In genomic region chr22:50481045-50481439, GRCh38 we compare ENCODE assay signal across 10 cellular contexts. TPM values are rescaled to one million over a fixed set of nuclear protein-coding genes. Genes with fewer than 3 reads are reported as not detected.
DNase-seq lines count a peak whose midpoint lies in the region; ATAC-seq and TF ChIP-seq lines count a peak whose summit lies in the region.
"Had no signal": no experiment of that assay in that cellular context is flagged by ENCODE, and none has a peak within 500 bp of the region (broad histone marks: within the 10 kb centered on the region; RNA-seq: fewer than 3 reads in every experiment).

No MANE protein-coding gene starts in this region.

- no peaks in the 10 kb centered on the region for H3K9me2 ChIP-seq in GM23338 (ENCODE audit: insufficient read depth)

- peak overlapping the region; percentile 73 for H3K9ac ChIP-seq in smooth muscle cell (ENCODE audit: low read depth)

- DNase-seq in GM23338 (ENCODE audit: low spot score) (peak; percentile 57), right cardiac atrium (peak in 2 of 3 donors; percentile 53 to 57), smooth muscle cell (lab: John Stamatoyannopoulos, UW; ENCODE audit: unreplicated experiment) (no peak), SIG-M5 treated with dmso at 0.1 percent for 504 hours (lab: John Stamatoyannopoulos, UW; ENCODE audit: unreplicated experiment) (no peak)
- DNase-seq: cortex of kidney, SHP77 treated with DMSO at 0.1 percent for 48 hours had no signal

- no peaks in the 10 kb centered on the region for H4K20me1 ChIP-seq in GM23338 (replicated peaks; ENCODE audit: insufficient read depth)
- no peaks in the 10 kb centered on the region for H4K20me1 ChIP-seq in smooth muscle cell (ENCODE audit: low read depth)

- WGBS in right cardiac atrium = 4% methylated on average over 45 of the region's 45 CpGs
- WGBS in smooth muscle cell (ENCODE audit: low lambda C conversion rate) = 5% methylated on average over 28 of the region's 45 CpGs

- peaks cover 36% of the 10 kb centered on the region for H3K27me3 Mint-ChIP-seq in GM23338 (ENCODE audit: insufficient read depth, low read depth, poor library complexity)

- H3K4me2 ChIP-seq in GM23338 (peak overlapping the region; percentile 87), smooth muscle cell (peak overlapping the region; percentile 88)

- H3K79me2 ChIP-seq in GM23338 (replicated peaks; ENCODE audit: insufficient read depth) (no peaks in the 10 kb centered on the region), smooth muscle cell (ENCODE audit: low read depth) (peaks cover 5% of the 10 kb centered on the region)

- H3K27ac ChIP-seq in GM23338 (ENCODE audit: low read depth) = no peak overlapping the region
- H3K27ac ChIP-seq in right cardiac atrium (ENCODE audit: low read length) = no peak overlapping the region
- no peak overlapping the region for H3K27ac ChIP-seq in smooth muscle cell (ENCODE audit: low read depth)

- TF ChIP-seq CTCF in GM23338 (conservative IDR thresholded peaks at IDR 0.05; ENCODE audit: low read depth in 2 of 2) = no peak
- no peak for TF ChIP-seq CTCF in WI38 (IDR thresholded peaks at IDR 0.05; ENCODE audit: low read depth, low read length)
- TF ChIP-seq CTCF in smooth muscle cell (IDR thresholded peaks at IDR 0.05; ENCODE audit: borderline replicate concordance, insufficient read depth, poor library complexity, severe bottlenecking) = no peak

- no peaks in the 10 kb centered on the region for H3K36me3 ChIP-seq in GM23338 (ENCODE audit: insufficient read depth)
- H3K36me3 ChIP-seq in smooth muscle cell (ENCODE audit: low read depth) = no peaks in the 10 kb centered on the region

- no peaks in the 10 kb centered on the region for H3K4me1 ChIP-seq in GM23338 (ENCODE audit: insufficient read depth)
- no peaks in the 10 kb centered on the region for H3K4me1 ChIP-seq in right cardiac atrium (ENCODE audit: control insufficient read depth, insufficient read depth, low read length)
- peaks cover 3% of the 10 kb centered on the region for H3K4me1 ChIP-seq in smooth muscle cell (ENCODE audit: low read depth)

- intact Hi-C loops in right cardiac atrium (cut with DNase I) = no loop called here

- H3K27me3 ChIP-seq in GM23338 (ENCODE audit: insufficient read depth) = peaks cover 23% of the 10 kb centered on the region
- H3K27me3 ChIP-seq in right cardiac atrium (ENCODE audit: control insufficient read depth, insufficient read depth) = no peaks in the 10 kb centered on the region
- H3K27me3 ChIP-seq in smooth muscle cell (ENCODE audit: low read depth) = no peaks in the 10 kb centered on the region

- ATAC-seq in GM23338 (peak; percentile 16), right cardiac atrium (peak in 1 of 2 donors; percentile 4), GM18519 (IDR thresholded peaks at IDR 0.05; ENCODE audit: low FRiP score, unreplicated experiment) (no peak), GM19328 (IDR thresholded peaks at IDR 0.05; ENCODE audit: unreplicated experiment) (no peak)

- H3K4me3 Mint-ChIP-seq in GM23338 = peak overlapping the region; percentile 75

- H3K9me3 ChIP-seq in right cardiac atrium (ENCODE audit: control insufficient read depth, low read length) = no peaks in the 10 kb centered on the region
- no peaks in the 10 kb centered on the region for H3K9me3 ChIP-seq in smooth muscle cell (replicated peaks; ENCODE audit: low read depth)

- H3K4me3 ChIP-seq in GM23338 (peak overlapping the region; percentile 79), WI38 (ENCODE audit: low read depth, low read length) (peak overlapping the region; percentile 64), right cardiac atrium (ENCODE audit: low read length) (peak overlapping the region; percentile 57), smooth muscle cell (peak overlapping the region; percentile 59)

- H3K9me3 Mint-ChIP-seq in GM23338 = no peaks in the 10 kb centered on the region; the same call in 2 of the 3 replicates

- H2AFZ ChIP-seq in GM23338 (peak overlapping the region; percentile 99), smooth muscle cell (ENCODE audit: low read depth) (peak overlapping the region; percentile 75)

- H3F3A ChIP-seq in GM23338 (replicated peaks; ENCODE audit: low read depth) (no peaks in the 10 kb centered on the region), smooth muscle cell (ENCODE audit: low read depth) (peaks cover 5% of the 10 kb centered on the region)

- H3K36me3 Mint-ChIP-seq in GM23338 (ENCODE audit: low read depth) = 0 out of 3 replicates have a peak, but pooled peaks cover 3% of the 10 kb centered on the region

- no peak overlapping the region for H3K27ac Mint-ChIP-seq in GM23338

- H3K4me1 Mint-ChIP-seq in GM23338 = peaks cover 10% of the 10 kb centered on the region; the same call in 2 of the 3 replicates

TF ChIP-seq in GM23338, 12 proteins besides CTCF, POLR2A, EP300 and RAD21:
- TF ChIP-seq EZH2 (IDR thresholded peaks at IDR 0.05; ENCODE audit: low read depth, unreplicated experiment) (peak; percentile 44), NANOG (IDR thresholded peaks at IDR 0.05; ENCODE audit: borderline replicate concordance) (no peak)

RNA-seq across cellular contexts. Expression of gene ADM2, which starts 0.3 kb away (rescaled TPM):
- total RNA-seq in GM23338 (2014; rRNA removed; shearing (Covaris generic)) = 7.1 and 12.8 TPM in 2 replicates
- polyA plus RNA-seq in GM23338 (2016; fragmentation: Nextera tagmentation; extraction: Ambion mirVana) (3.3 and 3.5 TPM in 2 replicates), right cardiac atrium (0.05 TPM), smooth muscle cell (15.8 and 16.9 TPM in 2 replicates)
- total RNA-seq in right cardiac atrium (under 1 TPM in 2 of 4 donors, not detected in 2; 0.11 to 0.32 TPM), smooth muscle cell (3.0 and 4.1 TPM in 2 replicates)

RNA-seq across cellular contexts. Expression of gene MIOX, which starts 5.6 kb away (rescaled TPM):
- total RNA-seq in GM23338 (2014; rRNA removed; shearing (Covaris generic)) = 0.16 TPM in 1 of 2 replicates, not detected in the other
- polyA plus RNA-seq in GM23338 (2016; fragmentation: Nextera tagmentation; extraction: Ambion mirVana) (not detected in 2 replicates), right cardiac atrium (not detected), smooth muscle cell (0.49 and 0.54 TPM in 2 replicates)
- total RNA-seq in right cardiac atrium (not detected), smooth muscle cell (2.1 TPM in 1 of 2 replicates, not detected in the other)
- total RNA-seq: skeletal muscle tissue had no signal

RNA-seq across cellular contexts. Expression of gene SBF1, which starts 6.2 kb away (rescaled TPM):
- total RNA-seq in GM23338 (2014; rRNA removed; shearing (Covaris generic)) = 83.2 and 85.4 TPM in 2 replicates
- polyA plus RNA-seq in GM23338 (2016; fragmentation: Nextera tagmentation; extraction: Ambion mirVana) = 23.3 and 26.5 TPM in 2 replicates
- 10 to 100 TPM; 50.3 to 54.8 (median 53.9) TPM for total RNA-seq in right cardiac atrium
- 39.2 TPM for polyA plus RNA-seq in right cardiac atrium
- total RNA-seq in smooth muscle cell = 34.1 and 37.3 TPM in 2 replicates
- 53.6 and 70.8 TPM in 2 replicates for polyA plus RNA-seq in smooth muscle cell

RNA-seq across cellular contexts. Expression of gene LMF2, which starts 26.5 kb away (rescaled TPM):
- total RNA-seq in GM23338 (2014; rRNA removed; shearing (Covaris generic)) = 30.7 and 36.3 TPM in 2 replicates
- polyA plus RNA-seq in GM23338 (2016; fragmentation: Nextera tagmentation; extraction: Ambion mirVana) (14.6 and 15.6 TPM in 2 replicates), right cardiac atrium (29.0 TPM), smooth muscle cell (117 and 130 TPM in 2 replicates)
- total RNA-seq in right cardiac atrium (10 to 100 TPM; 32.2 to 33.7 (median 33.3) TPM), smooth muscle cell (53.5 and 56.3 TPM in 2 replicates)

RNA-seq across cellular contexts. Expression of gene NCAPH2, which starts 27.0 kb away (rescaled TPM):
- 76.1 and 77.5 TPM in 2 replicates for total RNA-seq in GM23338 (2014; rRNA removed; shearing (Covaris generic))
- 52.2 and 60.7 TPM in 2 replicates for polyA plus RNA-seq in GM23338 (2016; fragmentation: Nextera tagmentation; extraction: Ambion mirVana)
- 10 to 100 TPM; 23.3 to 35.0 (median 28.6) TPM for total RNA-seq in right cardiac atrium
- 29.1 TPM for polyA plus RNA-seq in right cardiac atrium
- 20.7 and 24.1 TPM in 2 replicates for total RNA-seq in smooth muscle cell
- polyA plus RNA-seq in smooth muscle cell = 42.0 and 45.7 TPM in 2 replicates

Comparison
In these comparisons a context has a peak if more than half of its experiments do, and no peak if none do; other contexts are left out.
1. DNase-seq: peak in GM23338 (single experiment) and right cardiac atrium (2 of 3); none in smooth muscle cell (single experiment) and SIG-M5 treated with dmso at 0.1 percent for 504 hours (single experiment).
2. Peak in every context shown above with its lines, with median percentiles within 50 percentile points of each other: H3K4me3 ChIP-seq.